In the genomic region with DNA sequence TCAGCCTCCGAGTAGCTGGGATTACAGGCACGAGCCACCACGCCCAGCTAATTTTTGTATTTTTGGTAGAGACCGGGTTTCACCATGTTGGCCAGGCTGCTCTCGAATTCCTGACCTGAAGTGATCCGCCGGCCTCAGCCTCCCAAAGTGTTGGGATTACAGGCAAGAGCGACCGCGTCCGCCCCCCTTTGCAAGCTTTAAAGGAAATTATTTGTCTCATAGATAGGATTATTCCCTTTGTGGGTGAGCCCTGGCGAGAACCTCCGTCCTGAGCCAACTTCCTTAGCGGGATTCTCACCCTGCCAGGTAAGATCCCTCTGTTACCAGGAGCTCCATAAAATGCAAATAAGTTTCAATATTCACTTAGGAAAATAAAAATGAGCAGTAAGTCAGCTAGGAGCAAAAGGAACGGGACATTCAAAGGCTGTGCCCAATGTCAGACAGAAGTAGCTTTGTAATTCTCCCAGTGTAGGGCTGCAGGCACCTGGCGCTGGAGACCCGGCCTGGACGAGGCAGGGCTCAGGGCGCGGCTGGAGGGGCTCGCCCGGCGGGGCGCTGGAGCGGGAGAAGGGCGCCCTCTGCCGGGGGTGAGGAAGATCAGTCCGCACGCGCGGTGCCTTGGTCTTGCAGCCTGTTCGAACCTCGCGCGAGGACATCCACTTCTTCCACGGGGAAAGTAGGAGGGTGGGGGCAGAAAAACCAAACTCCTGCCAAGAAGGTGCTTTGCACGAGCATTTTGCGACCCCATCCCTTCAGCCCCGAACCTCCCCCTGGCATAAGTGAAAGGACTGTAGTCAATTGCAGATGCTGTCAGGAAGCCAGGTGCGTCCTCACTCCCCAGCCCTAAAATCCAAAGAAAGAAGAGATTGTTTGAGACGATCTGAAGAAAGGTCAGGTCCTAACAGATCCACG, we compare ENCODE assay signal across 8 cellular contexts. TPM values are rescaled to one million over a fixed set of nuclear protein-coding genes. Genes with fewer than 3 reads are reported as not detected.
DNase-seq lines count a peak whose midpoint lies in the region; ATAC-seq and TF ChIP-seq lines count a peak whose summit lies in the region.

No MANE protein-coding gene starts in this region.

- ATAC-seq in GM21786 (IDR thresholded peaks at IDR 0.05; ENCODE audit: unreplicated experiment) (peak; percentile 49), RWPE2 (ENCODE audit: low read depth) (peak; percentile 56)

- H3K4me3 ChIP-seq in MG63 (peak overlapping the region; percentile 53), RWPE2 (ENCODE audit: severe bottlenecking) (peak overlapping the region; percentile 37), subcutaneous abdominal adipose tissue (ENCODE audit: low read depth in 1 of 5, low read length in 5 of 5) (peak overlapping the region; percentile 70 to 85 (median 72))

- H3K27me3 ChIP-seq in MG63 = no peaks in the 10 kb centered on the region
- no peaks in the 10 kb centered on the region for H3K27me3 ChIP-seq in RWPE2 (ENCODE audit: insufficient read depth, poor library complexity, severe bottlenecking)
- H3K27me3 ChIP-seq in subcutaneous abdominal adipose tissue (ENCODE audit: control insufficient read depth in 5 of 5, insufficient read depth in 4 of 5, low read length in 5 of 5) = no peaks in the 10 kb centered on the region

- H3K4me1 ChIP-seq in RWPE2 (ENCODE audit: insufficient read depth, poor library complexity, severe bottlenecking) (peaks cover 29% of the 10 kb centered on the region), subcutaneous abdominal adipose tissue (ENCODE audit: control insufficient read depth in 5 of 5, insufficient read depth in 5 of 5, low read length in 5 of 5) (peaks cover 0 to 31% (median 20%) of the 10 kb centered on the region in 5 donors)

- no peaks in the 10 kb centered on the region for H3K9me3 ChIP-seq in MG63
- no peaks in the 10 kb centered on the region for H3K9me3 ChIP-seq in RWPE2 (ENCODE audit: severe bottlenecking)
- H3K9me3 ChIP-seq in subcutaneous abdominal adipose tissue (ENCODE audit: control insufficient read depth in 5 of 5, low read length in 5 of 5) = no peaks in the 10 kb centered on the region

- peak; percentile 94 for DNase-seq in D341Med (ENCODE audit: low spot score)
- DNase-seq in MG63 = peak; percentile 40
- peak; percentile 67 for DNase-seq in RWPE2 (ENCODE audit: low spot score)
- peak; percentile 60 to 71 (median 62) for DNase-seq in activated naive CD4-positive, alpha-beta T cell (lab: John Stamatoyannopoulos, UW)
- peak; percentile 73 for DNase-seq in germinal center (ENCODE audit: low spot score)
- DNase-seq in nucleus accumbens (lab: John Stamatoyannopoulos, UW) = peak in 48 of 56 donors; percentile 11 to 78 (median 45)

- TF ChIP-seq CTCF in RWPE2 (IDR thresholded peaks at IDR 0.05; ENCODE audit: poor library complexity, severe bottlenecking) = peak; percentile 86

- peak overlapping the region in 4 of 5 donors; percentile 29 to 77 (median 69) for H3K9ac ChIP-seq in subcutaneous abdominal adipose tissue (ENCODE audit: low read length in 5 of 5)

- peak overlapping the region; percentile 77 for H3K27ac ChIP-seq in RWPE2 (ENCODE audit: poor library complexity, severe bottlenecking)
- H3K27ac ChIP-seq in subcutaneous abdominal adipose tissue (ENCODE audit: low read depth, low read length) = peak overlapping the region; percentile 40

- no peaks in the 10 kb centered on the region for H3K36me3 ChIP-seq in MG63
- H3K36me3 ChIP-seq in RWPE2 (ENCODE audit: low read depth) = no peaks in the 10 kb centered on the region
- H3K36me3 ChIP-seq in subcutaneous abdominal adipose tissue (ENCODE audit: control insufficient read depth in 5 of 5, insufficient read depth in 5 of 5, low read length in 5 of 5) = no peaks in the 10 kb centered on the region

RNA-seq across cellular contexts. Expression of a gene that starts 47.1 kb away (rescaled TPM):
- 0.16 and 0.52 TPM in 2 replicates for total RNA-seq in MG63 (2014; rRNA removed; shearing (Covaris generic); ENCODE audit: low replicate concordance)

Comparison
In these comparisons a context has a peak if more than half of its experiments do, and no peak if none do; other contexts are left out.
1. Peak in every context shown above with its lines: DNase-seq, ATAC-seq, H3K4me3 ChIP-seq and H3K27ac ChIP-seq.
2. DNase-seq: peak in every context shown above with its lines; median percentile 94 in D341Med; 73 in germinal center; 67 in RWPE2; 62 in activated naive CD4-positive, alpha-beta T cell; 45 in nucleus accumbens; 40 in MG63.